Comparison of ENCODE assay signal across 9 cellular contexts in the genomic region with DNA sequence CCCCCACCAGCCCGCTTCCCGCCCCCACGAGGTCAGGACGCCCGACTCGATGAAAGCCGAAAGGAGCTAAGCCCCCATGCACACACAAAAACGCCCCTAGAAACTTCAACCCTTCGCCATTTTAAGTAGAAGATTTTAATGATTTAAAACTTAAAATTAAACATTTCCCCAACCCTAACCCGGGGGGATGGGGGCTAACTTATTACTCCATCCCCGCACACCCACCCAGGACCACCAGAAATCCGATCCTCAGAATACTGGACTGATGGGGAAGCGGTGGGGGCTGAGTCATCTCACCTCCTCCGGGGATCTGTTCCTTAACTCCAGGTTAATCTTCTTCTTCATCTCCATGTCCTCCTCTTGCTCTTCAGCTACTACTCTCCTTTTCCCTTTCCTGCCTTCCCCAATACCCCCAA. TPM values are rescaled to one million over a fixed set of nuclear protein-coding genes. Genes with fewer than 3 reads are reported as not detected.
DNase-seq lines count a peak whose midpoint lies in the region; ATAC-seq, FAIRE-seq and TF ChIP-seq lines count a peak whose summit lies in the region.
"Had no signal": no experiment of that assay in that cellular context is flagged by ENCODE, and none has a peak within 500 bp of the region (broad histone marks: within the 10 kb centered on the region; RNA-seq: fewer than 3 reads in every experiment).

No MANE protein-coding gene starts in this region.

- H4K20me1 ChIP-seq in MM.1S (ENCODE audit: insufficient read depth, low read length): peaks cover 7% of the 10 kb centered on the region; the same call in 1 of the 2 replicates

- peaks cover 15% of the 10 kb centered on the region for H3K4me1 Mint-ChIP-seq in HFFc6 (ENCODE audit: low read depth)

- H3K9me2 ChIP-seq in MM.1S (replicated peaks; ENCODE audit: insufficient read depth, low read length): no peaks in the 10 kb centered on the region

- peaks cover under 1% of the 10 kb centered on the region; the same call in 1 of the 2 replicates for H3K36me3 ChIP-seq in MM.1S (replicated peaks; ENCODE audit: insufficient read depth, low read length)
- H3K36me3 ChIP-seq in bronchial epithelial cell (ENCODE audit: control insufficient read depth, insufficient read depth, low read length): no peaks in the 10 kb centered on the region

- H3K4me1 ChIP-seq in MM.1S (ENCODE audit: low read length): peaks cover 13% of the 10 kb centered on the region

- H3K9ac ChIP-seq in MM.1S (ENCODE audit: low read length): peak overlapping the region; percentile 93

- TF ChIP-seq CTCF in MM.1S (IDR thresholded peaks at IDR 0.05; ENCODE audit: low read length) (0 out of 2 replicates have a peak, but pooled peaks have one; percentile 11), bronchial epithelial cell (IDR thresholded peaks at IDR 0.05; ENCODE audit: insufficient read depth, low read length, severe bottlenecking) (no peak), lower leg skin (IDR thresholded peaks at IDR 0.05) (no peak), HFFc6 (IDR thresholded peaks at IDR 0.05) (no peak; the same call in 1 of the 2 replicates)

- H3K27me3 Mint-ChIP-seq in HFFc6 (ENCODE audit: insufficient read depth): no peaks in the 10 kb centered on the region; the same call in 1 of the 2 replicates

- peaks cover 32% of the 10 kb centered on the region for H3F3A ChIP-seq in MM.1S (ENCODE audit: insufficient read depth, low read length)

- no peak overlapping the region for H3K27ac Mint-ChIP-seq in HFFc6

- DNase-seq in DMS 273 (lab: John Stamatoyannopoulos, UW; ENCODE audit: unreplicated experiment) (peak; percentile 60), DMS 273 treated with DMSO at 0.1 percent for 48 hours (lab: John Stamatoyannopoulos, UW) (no peak), MM.1S (peak; percentile 35), bronchial epithelial cell (ENCODE audit: low read depth) (no peak), lower leg skin (ENCODE audit: low spot score in 2 of 2) (peak in 1 of 2 donors; percentile 83), iPS-NIHi11 (ENCODE audit: low spot score) (no peak), HFFc6 (no peak)

- intact Hi-C loops in lower leg skin (cut with DNase I; ENCODE audit: low total_unique reads): no loop called here

- peak overlapping the region; percentile 69 for H3K4me2 ChIP-seq in MM.1S (ENCODE audit: low read depth, low read length)

- WGBS in lower leg skin, 2 donors: 0 to 2% methylated on average over 14 of the region's 14 CpGs

- peaks cover 54% of the 10 kb centered on the region for H3K79me2 ChIP-seq in MM.1S (ENCODE audit: low read length)

- TF ChIP-seq POLR2A in lower leg skin (IDR thresholded peaks at IDR 0.05): no peak

- H3K9me3 Mint-ChIP-seq in HFFc6: no peaks in the 10 kb centered on the region

- no peak for ATAC-seq in GM21423 (IDR thresholded peaks at IDR 0.05; ENCODE audit: unreplicated experiment)

- H3K9me3 ChIP-seq in MM.1S (replicated peaks; ENCODE audit: insufficient read depth, low read length): no peaks in the 10 kb centered on the region

- peak overlapping the region; percentile 54 for H2AFZ ChIP-seq in MM.1S (ENCODE audit: low read length)

- no peak overlapping the region for H3K4me3 Mint-ChIP-seq in HFFc6

- H3K4me3 ChIP-seq in MM.1S (ENCODE audit: low read length) (peak overlapping the region; percentile 88), bronchial epithelial cell (ENCODE audit: low read depth, low read length) (peak overlapping the region; percentile 66), lower leg skin (ENCODE audit: low read depth, poor library complexity, severe bottlenecking) (peak overlapping the region; percentile 74)

- H3K27me3 ChIP-seq in MM.1S (replicated peaks; ENCODE audit: insufficient read depth, low read length): no peaks in the 10 kb centered on the region
- H3K27me3 ChIP-seq in bronchial epithelial cell (ENCODE audit: control insufficient read depth, insufficient read depth, low read length): no peaks in the 10 kb centered on the region

- FAIRE-seq in bronchial epithelial cell (lab: Jason Lieb, UNC): no peak

- peak overlapping the region; percentile 92 for H3K27ac ChIP-seq in MM.1S (ENCODE audit: low read length)

- H3K36me3 Mint-ChIP-seq in HFFc6 (ENCODE audit: low read depth): no peaks in the 10 kb centered on the region

RNA-seq across cellular contexts. Expression of gene ANP32E, which starts 0.5 kb away (rescaled TPM):
- 7.9 and 10.6 TPM in 2 replicates for total RNA-seq in bronchial epithelial cell
- total RNA-seq in lower leg skin: 10 to 100 TPM; 12.3 to 14.2 (median 13.2) TPM
- total RNA-seq in HFFc6 (2021; fragmentation: NEBNext Ultra II Directional; extraction: Animal tissue kit (Norgen Biotek cat#: 25700)): 10 to 100 TPM; 33.9 to 67.3 (median 62.4) TPM

RNA-seq across cellular contexts. Expression of gene CA14, which starts 22.1 kb away (rescaled TPM):
- not detected in 2 replicates for total RNA-seq in bronchial epithelial cell
- 1 to 10 TPM in 1 of 4 donors, under 1 TPM in 3; 0.30 to 1.8 (median 0.51) TPM for total RNA-seq in lower leg skin
- total RNA-seq in HFFc6 (2021; fragmentation: NEBNext Ultra II Directional; extraction: Animal tissue kit (Norgen Biotek cat#: 25700)): not detected
- total RNA-seq: activated CD8-positive, alpha-beta memory T cell treated with anti-CD3 and anti-CD28 coated beads for 36 hours had no signal

RNA-seq across cellular contexts. Expression of gene APH1A, which starts 33.4 kb away (rescaled TPM):
- total RNA-seq in bronchial epithelial cell: 148 and 170 TPM in 2 replicates
- 100 to 1,000 TPM; 113 to 139 (median 126) TPM for total RNA-seq in lower leg skin
- 100 to 1,000 TPM; 104 to 119 (median 107) TPM for total RNA-seq in HFFc6 (2021; fragmentation: NEBNext Ultra II Directional; extraction: Animal tissue kit (Norgen Biotek cat#: 25700))

RNA-seq across cellular contexts. Expression of gene C1orf54, which starts 37.1 kb away (rescaled TPM):
- total RNA-seq in bronchial epithelial cell (0.53 and 1.3 TPM in 2 replicates), lower leg skin (1 to 10 TPM in 2 of 4 donors, under 1 TPM in 1, not detected in 1; 0.46 to 3.4 (median 3.4) TPM)
- total RNA-seq in HFFc6 (2021; fragmentation: NEBNext Ultra II Directional; extraction: Animal tissue kit (Norgen Biotek cat#: 25700)): 1 to 10 TPM; 2.3 to 8.0 (median 5.9) TPM

RNA-seq across cellular contexts. Expression of gene CIART, which starts 46.9 kb away (rescaled TPM):
- 2.9 and 6.4 TPM in 2 replicates for total RNA-seq in bronchial epithelial cell
- total RNA-seq in lower leg skin: 10 to 100 TPM; 16.1 to 34.8 (median 23.4) TPM
- total RNA-seq in HFFc6 (2021; fragmentation: NEBNext Ultra II Directional; extraction: Animal tissue kit (Norgen Biotek cat#: 25700)): 1 to 10 TPM; 5.6 to 9.8 (median 8.0) TPM

Comparison
In these comparisons a context has a peak if more than half of its experiments do, and no peak if none do; other contexts are left out.
1. DNase-seq: peak in DMS 273 (single experiment) and MM.1S (single experiment); none in DMS 273 treated with DMSO at 0.1 percent for 48 hours (single experiment), bronchial epithelial cell (single experiment), iPS-NIHi11 (single experiment) and HFFc6 (single experiment).
2. Peak in every context shown above with its lines, with median percentiles within 50 percentile points of each other: H3K4me3 ChIP-seq.